Comparison of ENCODE assay signal across 8 cellular contexts in genomic region chr4:105709081-105709450, GRCh38. TPM values are rescaled to one million over a fixed set of nuclear protein-coding genes. Genes with fewer than 3 reads are reported as not detected.
A peak's percentile ranks its signal among the peaks of the same experiment; 100 is the strongest.
DNase-seq lines count a peak whose midpoint lies in the region; ATAC-seq and TF ChIP-seq lines count a peak whose summit lies in the region.

No MANE protein-coding gene starts in this region.

- H3K4me1 ChIP-seq in BE2C (peaks cover 6% of the 10 kb centered on the region; the same call in 1 of the 2 replicates), NT2/D1 (ENCODE audit: insufficient read depth, insufficient read length) (no peaks in the 10 kb centered on the region), right lobe of liver (peaks cover 0 to 33% (median 0%) of the 10 kb centered on the region in 4 donors), tibial nerve (peaks cover 0 to 35% (median 12%) of the 10 kb centered on the region in 4 donors)

- intact Hi-C loops in right lobe of liver (cut with DNase I): no loop called here

- TF ChIP-seq CTCF in BE2C (IDR thresholded peaks at IDR 0.05; ENCODE audit: low read depth, low read length) (no peak), right lobe of liver (IDR thresholded peaks at IDR 0.05) (no peak), tibial nerve (IDR thresholded peaks at IDR 0.05) (no peak)

- H3K27me3 ChIP-seq in BE2C (no peaks in the 10 kb centered on the region), NT2/D1 (ENCODE audit: insufficient read depth, insufficient read length) (no peaks in the 10 kb centered on the region), right lobe of liver (no peaks in the 10 kb centered on the region), tibial nerve (no peaks in the 10 kb centered on the region)

- no peaks in the 10 kb centered on the region for H3K36me3 ChIP-seq in BE2C
- H3K36me3 ChIP-seq in NT2/D1 (ENCODE audit: insufficient read depth, insufficient read length, low read length): peaks cover 4% of the 10 kb centered on the region
- no peaks in the 10 kb centered on the region for H3K36me3 ChIP-seq in right lobe of liver
- H3K36me3 ChIP-seq in tibial nerve: no peaks in the 10 kb centered on the region

- ATAC-seq in GM18499 (IDR thresholded peaks at IDR 0.05; ENCODE audit: insufficient read depth, unreplicated experiment): peak; percentile 14
- ATAC-seq in HG02870 (IDR thresholded peaks at IDR 0.05; ENCODE audit: unreplicated experiment): peak; percentile 24
- ATAC-seq in right lobe of liver: peak; percentile 8 to 22 (median 14)

- no peak for TF ChIP-seq EP300 in tibial nerve (IDR thresholded peaks at IDR 0.05)

- DNase-seq in BE2C: peak; percentile 21
- peak; percentile 2 for DNase-seq in NT2/D1 (ENCODE audit: low read depth, low spot score)
- DNase-seq in central memory CD4-positive, alpha-beta T cell: peak; percentile 3
- no peak for DNase-seq in right lobe of liver
- DNase-seq in tibial nerve (ENCODE audit: low spot score in 2 of 2): peak in 1 of 2 donors; percentile 5
- no peak for DNase-seq in activated effector memory CD4-positive, alpha-beta T cell treated with Interleukin-2 at 50 U/mL for 16 hours

- H3K9me3 ChIP-seq in BE2C (no peaks in the 10 kb centered on the region), NT2/D1 (ENCODE audit: insufficient read depth, low read length) (no peaks in the 10 kb centered on the region), right lobe of liver (no peaks in the 10 kb centered on the region), tibial nerve (no peaks in the 10 kb centered on the region)

- peak overlapping the region; percentile 91 for H3K9ac ChIP-seq in NT2/D1 (ENCODE audit: insufficient read length, low read depth)

- H3K27ac ChIP-seq in right lobe of liver: peak overlapping the region; percentile 82 to 87 (median 84)
- H3K27ac ChIP-seq in tibial nerve: peak overlapping the region; percentile 70 to 89 (median 84)

- 0% methylated on average over 2 of the region's 11 CpGs for WGBS in right lobe of liver (ENCODE audit: insufficient coverage, low coverage, low lambda C conversion rate, missing lambda C conversion rate)
- 0 to 1% methylated on average over 7 to 11 of the region's 11 CpGs for WGBS in tibial nerve, 2 donors

- TF ChIP-seq POLR2A in right lobe of liver (IDR thresholded peaks at IDR 0.05): no peak
- no peak for TF ChIP-seq POLR2A in tibial nerve (IDR thresholded peaks at IDR 0.05)

- H3K4me3 ChIP-seq in BE2C (ENCODE audit: low read depth, low read length) (peak overlapping the region; percentile 93), NT2/D1 (ENCODE audit: insufficient read length, low read depth) (peak overlapping the region; percentile 80), right lobe of liver (peak overlapping the region; percentile 77 to 81 (median 77)), tibial nerve (peak overlapping the region; percentile 81 to 88 (median 84))

RNA-seq across cellular contexts. Expression of gene GSTCD, which starts 0.5 kb away (rescaled TPM):
- 5.7 TPM for polyA plus RNA-seq in BE2C (2012; ENCODE audit: insufficient read depth, insufficient read length, low read depth)
- total RNA-seq in right lobe of liver: 10 to 100 TPM in 1 of 6 experiments, 1 to 10 TPM in 5; 2.6 to 11.0 (median 3.6) TPM
- total RNA-seq in tibial nerve: 10 to 100 TPM; 11.6 to 23.4 (median 13.7) TPM

RNA-seq across cellular contexts. Expression of gene INTS12, which starts 0.6 kb away (rescaled TPM):
- 21.3 TPM for polyA plus RNA-seq in BE2C (2012; ENCODE audit: insufficient read depth, insufficient read length, low read depth)
- total RNA-seq in right lobe of liver (10 to 100 TPM in 5 of 6 experiments, 1 to 10 TPM in 1; 9.3 to 19.0 (median 12.5) TPM), tibial nerve (10 to 100 TPM; 15.7 to 29.5 (median 24.9) TPM)

Comparison
In these comparisons a context has a peak if more than half of its experiments do, and no peak if none do; other contexts are left out.
1. DNase-seq: peak in BE2C (single experiment), NT2/D1 (single experiment) and central memory CD4-positive, alpha-beta T cell (single experiment); none in right lobe of liver (0 of 3) and activated effector memory CD4-positive, alpha-beta T cell treated with Interleukin-2 at 50 U/mL for 16 hours (single experiment).
2. Peak in every context shown above with its lines, with median percentiles within 50 percentile points of each other: H3K4me3 ChIP-seq and ATAC-seq.